ENCODE assay signal across 16 cellular contexts in the genomic region with DNA sequence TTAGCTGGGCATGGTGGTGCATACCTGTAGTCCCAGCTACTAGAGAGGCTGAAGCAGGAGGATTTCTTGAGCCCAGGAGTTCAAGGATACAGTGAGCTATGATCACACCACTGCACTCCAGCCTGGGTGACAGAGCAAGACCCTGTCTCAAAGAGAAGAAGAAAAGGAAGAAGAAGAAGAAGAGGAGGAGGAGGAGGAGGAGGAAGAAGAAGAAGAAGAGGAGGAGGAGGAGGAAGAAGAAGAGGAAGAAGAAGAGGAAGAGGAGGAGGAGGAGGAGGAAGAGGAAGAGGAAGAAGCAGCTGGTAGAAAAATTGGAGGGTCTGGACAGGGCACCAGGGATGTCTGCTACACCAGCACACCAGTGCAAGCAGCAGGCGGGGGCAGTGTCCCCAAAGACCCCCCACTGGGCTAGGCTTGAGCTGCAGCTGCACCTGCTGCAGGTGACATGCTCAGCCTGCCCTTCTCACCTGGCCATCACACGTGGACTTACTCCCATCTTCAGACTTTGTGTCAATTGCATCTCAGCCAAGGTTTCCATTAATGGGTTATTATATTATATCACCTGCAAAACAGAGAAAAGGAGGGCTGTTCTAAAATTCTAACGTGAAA.
A peak's percentile ranks its signal among the peaks of the same experiment; 100 is the strongest.
DNase-seq lines count a peak whose midpoint lies in the region; ATAC-seq and TF ChIP-seq lines count a peak whose summit lies in the region.
"Had no signal": no experiment of that assay in that cellular context is flagged by ENCODE, and none has a peak within 500 bp of the region (broad histone marks: within the 10 kb centered on the region; RNA-seq: fewer than 3 reads in every experiment).

No MANE protein-coding gene starts in this region.

- H3K27ac Mint-ChIP-seq in osteocyte (ENCODE audit: unreplicated experiment) = no peak overlapping the region
- H3K27ac Mint-ChIP-seq: CD4-positive, CD25-positive, alpha-beta regulatory T cell; CD8-positive, alpha-beta memory T cell; GM23338; HFFc6 had no signal

- no peaks in the 10 kb centered on the region for H3K4me1 Mint-ChIP-seq in osteocyte (ENCODE audit: unreplicated experiment)
- H3K4me1 Mint-ChIP-seq: CD4-positive, CD25-positive, alpha-beta regulatory T cell; CD8-positive, alpha-beta memory T cell; GM23338 had no signal

- no peak for TF ChIP-seq POLR2A in esophagus muscularis mucosa (IDR thresholded peaks at IDR 0.05; ENCODE audit: low read depth)

- TF ChIP-seq EP300 in esophagus muscularis mucosa (IDR thresholded peaks at IDR 0.05) = no peak

- no peaks in the 10 kb centered on the region for H3K36me3 Mint-ChIP-seq in osteocyte (ENCODE audit: unreplicated experiment)
- H3K36me3 Mint-ChIP-seq: CD4-positive, CD25-positive, alpha-beta regulatory T cell; CD8-positive, alpha-beta memory T cell had no signal

- no peaks in the 10 kb centered on the region for H3K4me1 ChIP-seq in right atrium auricular region
- no peaks in the 10 kb centered on the region for H3K4me1 ChIP-seq in esophagus muscularis mucosa
- H3K4me1 ChIP-seq: BE2C had no signal

- WGBS in esophagus muscularis mucosa = 69% methylated on average over 3 of the region's 3 CpGs

- H3K27me3 Mint-ChIP-seq in osteocyte (ENCODE audit: unreplicated experiment) = no peaks in the 10 kb centered on the region

- no peak overlapping the region for H3K4me3 Mint-ChIP-seq in osteocyte (ENCODE audit: unreplicated experiment)
- H3K4me3 Mint-ChIP-seq: CD4-positive, CD25-positive, alpha-beta regulatory T cell; CD8-positive, alpha-beta memory T cell; GM23338; HFFc6 had no signal

- intact Hi-C loops in cardiac septum (cut with DNase I) = no loop called here
- intact Hi-C loops in esophagus muscularis mucosa (cut with DNase I) = no loop called here

- H3K4me3 ChIP-seq in right atrium auricular region (no peak overlapping the region), esophagus muscularis mucosa (no peak overlapping the region)
- H3K4me3 ChIP-seq: GM23338 had no signal

- peak; percentile 13 for DNase-seq in right atrium auricular region (ENCODE audit: low spot score)
- no peak for DNase-seq in cardiac septum (ENCODE audit: low spot score)
- DNase-seq in esophagus muscularis mucosa (ENCODE audit: extremely low spot score) = peak; percentile 42
- DNase-seq in osteocyte (ENCODE audit: extremely low spot score, unreplicated experiment) = peak; percentile 82
- no peak for DNase-seq in activated effector memory CD4-positive, alpha-beta T cell treated with Interleukin-2 at 50 U/mL for 16 hours
- DNase-seq: ACHN; BE2C; C1 segment of cervical spinal cord; CD4-positive, CD25-positive, alpha-beta regulatory T cell; CD8-positive, alpha-beta memory T cell; COR-L47; HCEC 1CT; HFFc6; IMR-90 had no signal

- peaks cover 13% of the 10 kb centered on the region for H3K9me3 Mint-ChIP-seq in osteocyte (ENCODE audit: unreplicated experiment)

- ATAC-seq in GM21515 (IDR thresholded peaks at IDR 0.05; ENCODE audit: unreplicated experiment) = no peak
- ATAC-seq: GM23338 had no signal

- H3K27me3 ChIP-seq in right atrium auricular region (no peaks in the 10 kb centered on the region), esophagus muscularis mucosa (peaks cover 0 to 41% (median 0%) of the 10 kb centered on the region in 4 donors)
- H3K27me3 ChIP-seq: BE2C had no signal

- TF ChIP-seq CTCF in right atrium auricular region (IDR thresholded peaks at IDR 0.05) = no peak
- TF ChIP-seq CTCF in esophagus muscularis mucosa (IDR thresholded peaks at IDR 0.05) = no peak
- TF ChIP-seq CTCF in osteocyte (IDR thresholded peaks at IDR 0.05) = no peak

- H3K27ac ChIP-seq in right atrium auricular region (no peak overlapping the region), esophagus muscularis mucosa (replicated peaks in 1 of 4) (no peak overlapping the region)

- H3K9me3 ChIP-seq in right atrium auricular region = peaks cover 0 to 4% of the 10 kb centered on the region in 2 donors
- H3K9me3 ChIP-seq in esophagus muscularis mucosa = peaks cover 0 to 6% (median 0%) of the 10 kb centered on the region in 4 donors
- H3K9me3 ChIP-seq: BE2C had no signal

- H3K36me3 ChIP-seq in right atrium auricular region = no peaks in the 10 kb centered on the region
- no peaks in the 10 kb centered on the region for H3K36me3 ChIP-seq in esophagus muscularis mucosa
- H3K36me3 ChIP-seq: BE2C had no signal

Comparison
In these comparisons a context has a peak if more than half of its experiments do, and no peak if none do; other contexts are left out.
1. DNase-seq: peak in right atrium auricular region (single experiment), esophagus muscularis mucosa (single experiment) and osteocyte (single experiment); none in cardiac septum (single experiment) and activated effector memory CD4-positive, alpha-beta T cell treated with Interleukin-2 at 50 U/mL for 16 hours (single experiment).